In the genomic region with DNA sequence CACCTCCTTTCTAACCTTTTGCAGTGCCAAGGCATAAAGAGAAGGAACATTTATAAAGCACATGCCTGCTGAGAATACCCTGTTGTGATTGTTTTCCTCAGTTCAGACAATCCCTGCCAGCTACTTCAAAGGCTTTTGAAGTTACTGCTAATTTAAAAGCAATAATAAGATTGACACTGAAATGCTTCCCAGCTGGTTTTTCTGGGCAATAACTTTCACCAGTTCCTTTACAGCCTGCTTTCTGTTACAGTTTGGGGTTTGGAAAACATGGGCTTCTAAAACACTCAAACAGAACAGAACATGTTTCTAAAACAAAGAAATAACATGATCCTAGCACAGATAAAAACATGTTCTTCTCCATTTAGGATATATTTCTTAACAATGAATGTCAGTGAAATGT, we compare ENCODE assay signal across 24 cellular contexts.
"Had no signal": no experiment of that assay in that cellular context is flagged by ENCODE, and none has a peak within 500 bp of the region (broad histone marks: within the 10 kb centered on the region; RNA-seq: fewer than 3 reads in every experiment).

No MANE protein-coding gene starts in this region.

- H3K27me3 ChIP-seq: cardiac muscle cell, esophagus squamous epithelium, gastrocnemius medialis, hepatocyte, neural progenitor cell, transverse colon, upper lobe of right lung, uterus had no signal

- H3K9me3 ChIP-seq: esophagus squamous epithelium, gastrocnemius medialis, lower lobe of right lung, mucosa of descending colon, transverse colon, upper lobe of right lung, uterus had no signal

- DNase-seq: dermis blood vessel endothelial cell; effector memory CD4-positive, alpha-beta T cell; esophagus squamous epithelium; gastrocnemius medialis; left ventricle myocardium superior; lower lobe of right lung; mucosa of descending colon; naive B cell; psoas muscle; right cardiac atrium; small intestine; stimulated activated CD4-positive, alpha-beta T cell treated with anti-CD3 and anti-CD28 coated beads, Interleukin-12 subunit alpha, Interleukin-12 subunit beta, amount 100 ng/mL, for 4 hours; stimulated activated CD4-positive, alpha-beta T cell treated with anti-CD3 and anti-CD28 coated beads, Interleukin-1b, Interleukin-23, amount 100 ng/mL, for 48 hours; stimulated activated CD4-positive, alpha-beta T cell treated with anti-CD3 and anti-CD28 coated beads, Interleukin-4, amount 100 ng/mL, for 1 hour; stimulated activated CD8-positive, alpha-beta memory T cell treated with anti-CD3 and anti-CD28 coated beads, Interleukin-4, amount 100 ng/mL, for 48 hours; stimulated activated naive CD4-positive, alpha-beta T cell; stimulated activated naive CD8-positive, alpha-beta T cell treated with anti-CD3 and anti-CD28 coated beads, Interleukin-15, amount 100 ng/mL, for 72 hours; transverse colon; upper lobe of right lung; uterus had no signal

- H3K4me1 ChIP-seq: gastrocnemius medialis, lower lobe of right lung, psoas muscle, upper lobe of right lung, uterus had no signal

- H3K4me3 ChIP-seq: cardiac muscle cell, coronary artery, esophagus squamous epithelium, gastrocnemius medialis, hepatocyte, lower lobe of right lung, mucosa of descending colon, neural progenitor cell, psoas muscle, transverse colon, upper lobe of right lung, uterus had no signal

- H3K36me3 ChIP-seq: cardiac muscle cell, esophagus squamous epithelium, gastrocnemius medialis, lower lobe of right lung, neural progenitor cell, transverse colon, upper lobe of right lung, uterus had no signal

- H3K27ac ChIP-seq: cardiac muscle cell, coronary artery, gastrocnemius medialis, hepatocyte, lower lobe of right lung, neural progenitor cell, psoas muscle, transverse colon, upper lobe of right lung, uterus had no signal
